ENCODE assay signal across 15 cellular contexts in the genomic region with DNA sequence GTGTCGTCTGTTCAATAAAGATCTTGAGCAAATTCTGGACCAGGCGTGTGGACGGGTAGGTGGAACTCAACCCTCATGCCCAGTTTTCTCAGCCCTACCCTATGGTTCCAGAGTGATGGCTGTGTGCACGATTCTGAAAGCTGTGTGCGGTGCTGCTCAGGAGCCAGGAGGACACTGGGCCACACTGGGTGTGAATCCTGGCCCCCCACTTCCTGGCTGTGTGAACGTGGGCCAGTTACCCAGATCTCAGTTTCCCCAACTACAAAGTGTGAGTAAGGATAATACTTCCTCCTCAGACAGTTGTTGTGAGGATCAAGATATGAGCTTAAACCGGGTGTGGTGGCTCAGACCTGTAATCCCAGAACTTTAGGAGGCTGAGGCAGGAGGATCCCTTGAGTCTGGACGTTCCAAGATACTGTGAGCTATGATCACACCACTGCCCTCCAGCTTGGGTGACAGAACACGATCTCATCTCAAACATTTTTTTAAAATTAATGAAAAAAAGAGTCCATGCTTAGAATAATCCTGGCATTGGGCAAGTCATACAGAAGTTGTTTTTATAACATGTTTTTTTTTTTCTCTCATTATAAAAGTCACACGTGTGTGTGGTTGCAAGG. TPM values are rescaled to one million over a fixed set of nuclear protein-coding genes. Genes with fewer than 3 reads are reported as not detected.
DNase-seq lines count a peak whose midpoint lies in the region; TF ChIP-seq lines count a peak whose summit lies in the region.
"Had no signal": no experiment of that assay in that cellular context is flagged by ENCODE, and none has a peak within 500 bp of the region (broad histone marks: within the 10 kb centered on the region; RNA-seq: fewer than 3 reads in every experiment).

No MANE protein-coding gene starts in this region.

- 71 to 75% methylated on average over 10 of the region's 10 CpGs for WGBS in esophagus, 2 donors
- WGBS in lower leg skin, 2 donors: 74 to 75% methylated on average over 9 to 10 of the region's 10 CpGs

- peaks cover 0 to 16% of the 10 kb centered on the region in 2 donors for H3K4me1 ChIP-seq in esophagus (ENCODE audit: control insufficient read depth in 2 of 2, insufficient read depth in 2 of 2, low read length in 1 of 2)

- no peak overlapping the region for H3K4me3 Mint-ChIP-seq in HFFc6
- H3K4me3 Mint-ChIP-seq: activated naive CD4-positive, alpha-beta T cell treated with anti-CD3 and anti-CD28 coated beads, Interleukin-2, amount 50 U/mL, for 24 hours; immature natural killer cell had no signal

- DNase-seq in HFFc6 (no peak), posterior vena cava (ENCODE audit: low spot score) (peak; percentile 53), lower leg skin (ENCODE audit: low spot score in 2 of 2) (no peak), GF-D8 (lab: John Stamatoyannopoulos, UW) (no peak), SKM-1 treated with dmso at 0.1 percent for 144 hours (lab: John Stamatoyannopoulos, UW; ENCODE audit: unreplicated experiment) (no peak)
- DNase-seq: activated CD4-positive, alpha-beta T cell treated with anti-CD3 and anti-CD28 coated beads for 48 hours; GDM1; immature natural killer cell; midbrain; NCI-H2171 treated with DMSO at 0.1 percent for 48 hours; stimulated activated CD4-positive, alpha-beta T cell treated with anti-CD3 and anti-CD28 coated beads, Interleukin-12 subunit alpha, Interleukin-12 subunit beta, amount 100 ng/mL, for 4 hours had no signal

- H3K4me1 Mint-ChIP-seq in HFFc6 (ENCODE audit: low read depth): peaks cover 44% of the 10 kb centered on the region
- H3K4me1 Mint-ChIP-seq: activated naive CD4-positive, alpha-beta T cell treated with anti-CD3 and anti-CD28 coated beads, Interleukin-2, amount 50 U/mL, for 24 hours; immature natural killer cell had no signal

- no peaks in the 10 kb centered on the region for H3K27me3 ChIP-seq in esophagus (ENCODE audit: control insufficient read depth in 1 of 2, insufficient read depth in 2 of 2, low read length in 2 of 2)
- H3K27me3 ChIP-seq: gastroesophageal sphincter had no signal

- no peaks in the 10 kb centered on the region for H3K9me3 Mint-ChIP-seq in HFFc6
- H3K9me3 Mint-ChIP-seq: activated naive CD4-positive, alpha-beta T cell treated with anti-CD3 and anti-CD28 coated beads, Interleukin-2, amount 50 U/mL, for 24 hours; immature natural killer cell had no signal

- no peak for TF ChIP-seq POLR2A in lower leg skin (IDR thresholded peaks at IDR 0.05)

- H3K27me3 Mint-ChIP-seq in HFFc6 (ENCODE audit: insufficient read depth): peaks cover 5% of the 10 kb centered on the region
- H3K27me3 Mint-ChIP-seq: activated naive CD4-positive, alpha-beta T cell treated with anti-CD3 and anti-CD28 coated beads, Interleukin-2, amount 50 U/mL, for 24 hours had no signal

- no peaks in the 10 kb centered on the region for H3K36me3 ChIP-seq in esophagus (ENCODE audit: control insufficient read depth in 2 of 2, insufficient read depth in 2 of 2, low read length in 1 of 2)
- H3K36me3 ChIP-seq: gastroesophageal sphincter had no signal

- peak overlapping the region; percentile 80 for H3K27ac Mint-ChIP-seq in HFFc6
- H3K27ac Mint-ChIP-seq: activated naive CD4-positive, alpha-beta T cell treated with anti-CD3 and anti-CD28 coated beads, Interleukin-2, amount 50 U/mL, for 24 hours; immature natural killer cell had no signal

- H3K27ac ChIP-seq in esophagus (ENCODE audit: low read depth in 2 of 2, low read length in 1 of 2): peak overlapping the region; percentile 62 to 93
- H3K27ac ChIP-seq: gastroesophageal sphincter, parathyroid adenoma had no signal

- no peaks in the 10 kb centered on the region for H3K9me3 ChIP-seq in esophagus (ENCODE audit: control insufficient read depth in 2 of 2, insufficient read depth in 1 of 2, low read depth in 1 of 2, low read length in 1 of 2)
- H3K9me3 ChIP-seq: gastroesophageal sphincter had no signal

- intact Hi-C loops in posterior vena cava (cut with DNase I) (no loop called here), lower leg skin (cut with DNase I; ENCODE audit: low total_unique reads) (no loop called here)

- TF ChIP-seq CTCF in HFFc6 (IDR thresholded peaks at IDR 0.05): no peak
- TF ChIP-seq CTCF in lower leg skin (IDR thresholded peaks at IDR 0.05): no peak

- H3K4me3 ChIP-seq in esophagus (ENCODE audit: low read depth in 1 of 2, low read length in 2 of 2): no peak overlapping the region
- H3K4me3 ChIP-seq in lower leg skin (ENCODE audit: low read depth, poor library complexity, severe bottlenecking): no peak overlapping the region
- H3K4me3 ChIP-seq: gastroesophageal sphincter had no signal

- no peaks in the 10 kb centered on the region for H3K36me3 Mint-ChIP-seq in HFFc6 (ENCODE audit: low read depth)
- H3K36me3 Mint-ChIP-seq: activated naive CD4-positive, alpha-beta T cell treated with anti-CD3 and anti-CD28 coated beads, Interleukin-2, amount 50 U/mL, for 24 hours; immature natural killer cell had no signal

RNA-seq across cellular contexts. Expression of gene MPRIP, which starts 14.7 kb away (rescaled TPM):
- total RNA-seq in HFFc6 (2021; fragmentation: NEBNext Ultra II Directional; extraction: Animal tissue kit (Norgen Biotek cat#: 25700)): 100 to 1,000 TPM; 350 to 409 (median 372) TPM
- polyA plus RNA-seq in esophagus: 100 to 1,000 TPM; 122 to 226 TPM
- 100 to 1,000 TPM; 359 to 405 TPM for total RNA-seq in posterior vena cava
- total RNA-seq in lower leg skin: 100 to 1,000 TPM; 128 to 217 (median 141) TPM

RNA-seq across cellular contexts. Expression of gene TNFRSF13B, which starts 55.6 kb away (rescaled TPM):
- total RNA-seq in HFFc6 (2021; fragmentation: NEBNext Ultra II Directional; extraction: Animal tissue kit (Norgen Biotek cat#: 25700)): not detected
- polyA plus RNA-seq in esophagus: under 1 TPM; 0.14 to 0.29 TPM
- not detected for total RNA-seq in posterior vena cava
- total RNA-seq in lower leg skin: not detected
- polyA plus RNA-seq: immature natural killer cell had no signal
